ENCODE assay signal across 17 cellular contexts in genomic region chr1:184425449-184426277, GRCh38. TPM values are rescaled to one million over a fixed set of nuclear protein-coding genes. Genes with fewer than 3 reads are reported as not detected.
DNase-seq lines count a peak whose midpoint lies in the region; ATAC-seq, FAIRE-seq and TF ChIP-seq lines count a peak whose summit lies in the region.
"Had no signal": no experiment of that assay in that cellular context is flagged by ENCODE, and none has a peak within 500 bp of the region (broad histone marks: within the 10 kb centered on the region; RNA-seq: fewer than 3 reads in every experiment).

No MANE protein-coding gene starts in this region.

- peak; percentile 42 for ATAC-seq in sciatic nerve

- TF ChIP-seq CTCF in C4-2B (conservative IDR thresholded peaks at IDR 0.05), result no peak; the same call in 1 of the 2 replicates
- peak in 3 of 6 experiments; percentile 32 to 47 (median 46) for TF ChIP-seq CTCF in Peyer's patch (IDR thresholded peaks at IDR 0.05)
- TF ChIP-seq CTCF in fibroblast of the aortic adventitia (IDR thresholded peaks at IDR 0.05; ENCODE audit: insufficient read depth, low read length), result no peak
- TF ChIP-seq CTCF in GM20000 (IDR thresholded peaks at IDR 0.05; ENCODE audit: extremely low read depth, missing control alignments), result no peak

- H3K27ac ChIP-seq in C4-2B (peak overlapping the region; percentile 99), Peyer's patch (peak overlapping the region in 2 of 4 donors; percentile 57 to 61)
- H3K27ac ChIP-seq: ascending aorta, coronary artery had no signal

- H3K27me3 ChIP-seq in Peyer's patch, result no peaks in the 10 kb centered on the region
- H3K27me3 ChIP-seq: ascending aorta had no signal

- no peak for TF ChIP-seq POLR2A in Peyer's patch (IDR thresholded peaks at IDR 0.05)
- TF ChIP-seq POLR2A in H54 (IDR thresholded peaks at IDR 0.05; ENCODE audit: low read depth, low read length), result no peak

- peaks cover 0 to 51% (median 2%) of the 10 kb centered on the region in 4 donors for H3K4me1 ChIP-seq in Peyer's patch
- H3K4me1 ChIP-seq: ascending aorta had no signal

- DNase-seq in Peyer's patch (peak in 2 of 3 donors; percentile 79 to 83), fibroblast of the aortic adventitia (ENCODE audit: low read depth) (peak; percentile 45), sciatic nerve (ENCODE audit: low spot score) (no peak), KBM-7 (no peak), NCI-H2081 treated with DMSO at 0.1 percent for 48 hours (lab: John Stamatoyannopoulos, UW) (no peak), H54 (ENCODE audit: insufficient read length, low spot score) (no peak), GM20000 (ENCODE audit: low spot score) (no peak)
- DNase-seq: activated CD4-positive, alpha-beta T cell treated with anti-CD3 and anti-CD28 coated beads, Interleukin-2, amount 10 ng/mL, durations not matched to agents 7 days and 5 days; activated naive CD4-positive, alpha-beta T cell; activated T-cell treated with anti-CD3 and anti-CD28 coated beads for 4 hours; mammary epithelial cell; NCI-H2029 treated with DMSO at 0.1 percent for 48 hours; NCI-H524 had no signal

- H3K36me3 ChIP-seq in Peyer's patch, result no peaks in the 10 kb centered on the region
- H3K36me3 ChIP-seq: ascending aorta had no signal

- in situ Hi-C loops in KBM-7 (cut with MboI; ENCODE audit: low pct_unique_long_range_greater_than_20kb, low sequenced_read_pairs), result no loop called here

- H3K9me3 ChIP-seq in Peyer's patch, result no peaks in the 10 kb centered on the region
- H3K9me3 ChIP-seq: ascending aorta had no signal

- FAIRE-seq in H54 (lab: Jason Lieb, UNC), result no peak
- FAIRE-seq: GM19239 had no signal

- intact Hi-C loops in sciatic nerve (cut with DNase I), result no loop called here

- H3K4me3 ChIP-seq in Peyer's patch (peak overlapping the region in 1 of 4 donors; percentile 13), fibroblast of the aortic adventitia (ENCODE audit: low read depth, low read length) (no peak overlapping the region)
- H3K4me3 ChIP-seq: ascending aorta, coronary artery had no signal

RNA-seq across cellular contexts. Expression of gene C1orf21, which starts 38.8 kb away (rescaled TPM):
- 100 to 1,000 TPM in 1 of 4 donors, 10 to 100 TPM in 3; 36.3 to 115 (median 79.4) TPM for total RNA-seq in Peyer's patch
- 41.0 and 47.3 TPM in 2 replicates for total RNA-seq in fibroblast of the aortic adventitia (ENCODE audit: low replicate concordance)
- total RNA-seq in sciatic nerve, result 81.0 TPM

Comparison
In these comparisons a context has a peak if more than half of its experiments do, and no peak if none do; other contexts are left out.
1. DNase-seq: peak in Peyer's patch (2 of 3) and fibroblast of the aortic adventitia (single experiment); none in sciatic nerve (single experiment), KBM-7 (single experiment), NCI-H2081 treated with DMSO at 0.1 percent for 48 hours (single experiment), H54 (single experiment) and GM20000 (single experiment).